20 cellular contexts compared by ENCODE assay signal in the genomic region with DNA sequence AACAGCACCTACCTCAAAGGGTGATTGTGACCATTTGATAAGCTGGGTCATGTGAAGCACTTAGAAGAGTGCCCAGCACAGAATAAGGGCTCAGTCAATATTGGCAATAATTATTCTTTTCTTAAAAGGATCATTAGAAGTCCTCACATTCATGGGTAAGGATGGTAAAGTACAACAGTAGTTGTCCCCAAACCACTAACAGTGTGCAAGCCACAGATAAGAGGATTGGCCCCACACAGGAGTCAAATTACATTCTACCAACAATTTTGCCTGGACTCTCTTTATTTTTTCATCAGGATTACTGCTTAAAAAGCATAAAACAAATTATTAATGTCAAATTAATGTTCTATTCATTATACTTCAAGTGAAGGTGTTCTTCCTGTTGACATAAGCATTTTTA.
"Had no signal": no experiment of that assay in that cellular context is flagged by ENCODE, and none has a peak within 500 bp of the region (broad histone marks: within the 10 kb centered on the region; RNA-seq: fewer than 3 reads in every experiment).

No MANE protein-coding gene starts in this region.

- H3K4me1 ChIP-seq: esophagus muscularis mucosa, gastrocnemius medialis, spleen, tibial artery, upper lobe of left lung, uterus had no signal

- H3K36me3 ChIP-seq: esophagus muscularis mucosa, gastrocnemius medialis, heart right ventricle, neutrophil, spleen, tibial artery, upper lobe of left lung, uterus had no signal

- H3K4me1 Mint-ChIP-seq: naive thymus-derived CD4-positive, alpha-beta T cell; stimulated activated memory B cell treated with anti-CD40 and anti-IgM and Interleukin-4, amounts not matched to agents 10 μg/mL and 1 μg/mL and 100 μg/mL, for 72 hours had no signal

- DNase-seq: dorsolateral prefrontal cortex; effector memory CD4-positive, alpha-beta T cell; gastrocnemius medialis; heart right ventricle; hypothalamus; kidney glomerular epithelial cell; naive thymus-derived CD4-positive, alpha-beta T cell; posterior cingulate gyrus; spleen; stimulated activated CD4-positive, alpha-beta T cell treated with anti-CD3 and anti-CD28 coated beads, Interleukin-15, amount 100 ng/mL, for 24 hours; stimulated activated CD4-positive, alpha-beta T cell treated with anti-CD3 and anti-CD28 coated beads, Interleukin-1b, Interleukin-23, amount 100 ng/mL, for 48 hours; stimulated activated CD4-positive, alpha-beta T cell treated with anti-CD3 and anti-CD28 coated beads, Interleukin-4, amount 100 ng/mL, for 24 hours; tibial artery; upper lobe of left lung; uterus had no signal

- H3K4me3 Mint-ChIP-seq: naive thymus-derived CD4-positive, alpha-beta T cell; stimulated activated memory B cell treated with anti-CD40 and anti-IgM and Interleukin-4, amounts not matched to agents 10 μg/mL and 1 μg/mL and 100 μg/mL, for 72 hours; stimulated activated naive CD8-positive, alpha-beta T cell treated with anti-CD3 and anti-CD28 coated beads, Interleukin-15, Interleukin-2, amounts not matched to agents 100 ng/mL and 50 ng/mL, for 24 hours had no signal

- ATAC-seq: gastrocnemius medialis; heart right ventricle; naive thymus-derived CD4-positive, alpha-beta T cell; sciatic nerve; stimulated activated memory B cell treated with anti-CD40 and anti-IgM and Interleukin-4, amounts not matched to agents 10 μg/mL and 1 μg/mL and 100 μg/mL, for 72 hours had no signal

- H3K9me3 Mint-ChIP-seq: stimulated activated memory B cell treated with anti-CD40 and anti-IgM and Interleukin-4, amounts not matched to agents 10 μg/mL and 1 μg/mL and 100 μg/mL, for 72 hours had no signal

- H3K27me3 ChIP-seq: esophagus muscularis mucosa, gastrocnemius medialis, heart right ventricle, neutrophil, tibial artery, upper lobe of left lung, uterus had no signal

- H3K27ac Mint-ChIP-seq: naive thymus-derived CD4-positive, alpha-beta T cell; stimulated activated memory B cell treated with anti-CD40 and anti-IgM and Interleukin-4, amounts not matched to agents 10 μg/mL and 1 μg/mL and 100 μg/mL, for 72 hours; stimulated activated naive CD8-positive, alpha-beta T cell treated with anti-CD3 and anti-CD28 coated beads, Interleukin-15, Interleukin-2, amounts not matched to agents 100 ng/mL and 50 ng/mL, for 24 hours had no signal

- H3K9me3 ChIP-seq: esophagus muscularis mucosa, gastrocnemius medialis, neutrophil, spleen, tibial artery, upper lobe of left lung, uterus had no signal

- H3K36me3 Mint-ChIP-seq: naive thymus-derived CD4-positive, alpha-beta T cell; stimulated activated memory B cell treated with anti-CD40 and anti-IgM and Interleukin-4, amounts not matched to agents 10 μg/mL and 1 μg/mL and 100 μg/mL, for 72 hours had no signal

- H3K4me3 ChIP-seq: dorsolateral prefrontal cortex, esophagus muscularis mucosa, gastrocnemius medialis, heart right ventricle, spleen, tibial artery, upper lobe of left lung, uterus had no signal
